Comparison of ENCODE assay signal across 30 cellular contexts in genomic region chrX:18041656-18042055, GRCh38.
"Had no signal": no experiment of that assay in that cellular context is flagged by ENCODE, and none has a peak within 500 bp of the region (broad histone marks: within the 10 kb centered on the region; RNA-seq: fewer than 3 reads in every experiment).

No MANE protein-coding gene starts in this region.

- H3K27ac Mint-ChIP-seq: activated CD4-positive, alpha-beta T cell treated with anti-CD3 and anti-CD28 coated beads, Interleukin-2, amount 10 ng/mL, durations not matched to agents 24 days and 14 days; activated CD8-positive, alpha-beta memory T cell treated with anti-CD3 and anti-CD28 coated beads, Interleukin-2, amount 10 ng/mL, durations not matched to agents 7 days and 5 days; activated naive CD8-positive, alpha-beta T cell; activated T-helper 2 cell treated with anti-CD3 and anti-CD28 coated beads, Interferon-gamma antibody, Interleukin-2, Interleukin-4, amounts not matched to agents 10 μg/mL and 5 μg/mL and 100 μg/mL, durations not matched to agents 14 hours and 24 hours and 36 hours; T-helper 1 cell treated with Interleukin-12 subunit alpha and Interleukin-12 subunit beta and Interleukin-4 antibody, amounts not matched to agents 30 μg/mL and 1 μg/mL, for 36 hours; T-helper 2 cell treated with Interferon-gamma antibody and Interleukin-4, amounts not matched to agents 5 μg/mL and 100 μg/mL, for 36 hours; WTC11 had no signal

- H3K9me3 Mint-ChIP-seq: activated CD4-positive, alpha-beta T cell treated with anti-CD3 and anti-CD28 coated beads, Interleukin-2, amount 10 ng/mL, durations not matched to agents 24 days and 14 days; activated T-helper 2 cell treated with anti-CD3 and anti-CD28 coated beads, Interferon-gamma antibody, Interleukin-2, Interleukin-4, amounts not matched to agents 10 μg/mL and 5 μg/mL and 100 μg/mL, durations not matched to agents 14 hours and 24 hours and 36 hours; central memory CD8-positive, alpha-beta T cell; T-helper 1 cell treated with Interleukin-12 subunit alpha and Interleukin-12 subunit beta and Interleukin-4 antibody, amounts not matched to agents 30 μg/mL and 1 μg/mL, for 36 hours; T-helper 2 cell treated with Interferon-gamma antibody and Interleukin-4, amounts not matched to agents 5 μg/mL and 100 μg/mL, for 36 hours; WTC11 had no signal

- H3K36me3 Mint-ChIP-seq: activated CD8-positive, alpha-beta memory T cell treated with anti-CD3 and anti-CD28 coated beads, Interleukin-2, amount 10 ng/mL, durations not matched to agents 7 days and 5 days; activated naive CD8-positive, alpha-beta T cell; WTC11 had no signal

- H3K9me3 ChIP-seq: ascending aorta, SJCRH30 had no signal

- H3K4me1 ChIP-seq: ascending aorta, SJCRH30 had no signal

- ATAC-seq: activated CD4-positive, CD25-positive, alpha-beta regulatory T cell treated with anti-CD3 and anti-CD28 coated beads, Interleukin-2, amount 50 U/mL, for 24 hours; activated CD8-positive, alpha-beta memory T cell treated with anti-CD3 and anti-CD28 coated beads, Interleukin-2, amount 10 ng/mL, durations not matched to agents 7 days and 5 days; WTC11 had no signal

- H3K36me3 ChIP-seq: ascending aorta, cardiac muscle cell, SJCRH30 had no signal

- DNase-seq: activated CD4-positive, alpha-beta T cell treated with anti-CD3 and anti-CD28 coated beads, Interleukin-2, amount 10 ng/mL, durations not matched to agents 24 days and 14 days; activated CD4-positive, alpha-beta T cell treated with anti-CD3 and anti-CD28 coated beads, Interleukin-2, amount 50 U/mL, for 48 hours; activated CD8-positive, alpha-beta memory T cell treated with anti-CD3 and anti-CD28 coated beads for 24 hours; activated CD8-positive, alpha-beta memory T cell treated with anti-CD3 and anti-CD28 coated beads, Interleukin-2, amount 10 ng/mL, durations not matched to agents 7 days and 5 days; activated CD8-positive, alpha-beta memory T cell treated with anti-CD3 and anti-CD28 coated beads, Interleukin-2, amount 50 U/mL, for 48 hours; activated gamma-delta T cell; activated naive CD4-positive, alpha-beta T cell treated with Interleukin-2 at 50 U/mL for 16 hours; activated T-cell treated with anti-CD3 and anti-CD28 coated beads, Interleukin-2, amount 50 U/mL, for 1 hour; amygdala; KG1; MM.1S; MV-4-11; NCI-H1092; NCI-H1436 treated with DMSO at 0.1 percent for 48 hours; NCI-H1694 treated with DMSO at 0.1 percent for 48 hours; NCI-H2029; NCI-H345; NCI-H524 treated with DMSO at 0.1 percent for 48 hours; SHP77; SJCRH30 had no signal

- H3K27me3 ChIP-seq: ascending aorta, cardiac muscle cell, SJCRH30 had no signal

- H3K27me3 Mint-ChIP-seq: activated CD4-positive, alpha-beta T cell treated with anti-CD3 and anti-CD28 coated beads, Interleukin-2, amount 10 ng/mL, durations not matched to agents 24 days and 14 days; activated CD8-positive, alpha-beta memory T cell treated with anti-CD3 and anti-CD28 coated beads, Interleukin-2, amount 10 ng/mL, durations not matched to agents 7 days and 5 days; activated naive CD8-positive, alpha-beta T cell; central memory CD8-positive, alpha-beta T cell had no signal

- H3K4me3 Mint-ChIP-seq: activated CD4-positive, alpha-beta T cell treated with anti-CD3 and anti-CD28 coated beads, Interleukin-2, amount 10 ng/mL, durations not matched to agents 24 days and 14 days; activated CD8-positive, alpha-beta memory T cell treated with anti-CD3 and anti-CD28 coated beads, Interleukin-2, amount 10 ng/mL, durations not matched to agents 7 days and 5 days; activated naive CD8-positive, alpha-beta T cell; central memory CD8-positive, alpha-beta T cell; T-helper 1 cell treated with Interleukin-12 subunit alpha and Interleukin-12 subunit beta and Interleukin-4 antibody, amounts not matched to agents 30 μg/mL and 1 μg/mL, for 36 hours; T-helper 2 cell treated with Interferon-gamma antibody and Interleukin-4, amounts not matched to agents 5 μg/mL and 100 μg/mL, for 36 hours; WTC11 had no signal

- H3K27ac ChIP-seq: ascending aorta, cardiac muscle cell, SJCRH30, SK-N-MC had no signal

- H3K4me1 Mint-ChIP-seq: activated CD4-positive, alpha-beta T cell treated with anti-CD3 and anti-CD28 coated beads, Interleukin-2, amount 10 ng/mL, durations not matched to agents 24 days and 14 days; activated CD8-positive, alpha-beta memory T cell treated with anti-CD3 and anti-CD28 coated beads, Interleukin-2, amount 10 ng/mL, durations not matched to agents 7 days and 5 days; central memory CD8-positive, alpha-beta T cell had no signal

- H3K4me3 ChIP-seq: ascending aorta, cardiac muscle cell, SJCRH30, SK-N-MC had no signal
